Comparison of ENCODE assay signal across 17 cellular contexts in the genomic region with DNA sequence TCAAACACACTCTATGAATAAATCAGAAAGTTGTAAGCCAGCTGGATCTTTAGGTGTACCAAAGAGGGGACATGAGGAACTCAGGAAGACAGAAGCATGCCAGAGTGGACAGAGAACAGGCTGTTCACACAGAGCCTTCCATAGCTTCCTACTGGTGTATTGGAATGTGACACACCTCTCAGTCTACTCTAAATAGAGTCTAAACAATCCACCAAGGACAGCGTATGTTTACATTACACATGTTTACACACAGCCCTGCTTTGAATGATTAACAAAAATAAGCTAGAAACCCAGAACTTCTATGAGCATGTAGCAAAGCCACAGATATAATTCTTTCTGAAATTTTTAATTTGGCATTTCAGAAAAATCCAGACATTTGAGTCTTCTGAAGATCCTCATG.
"Had no signal": no experiment of that assay in that cellular context is flagged by ENCODE, and none has a peak within 500 bp of the region (broad histone marks: within the 10 kb centered on the region; RNA-seq: fewer than 3 reads in every experiment).

No MANE protein-coding gene starts in this region.

- H3K9me3 ChIP-seq: adrenal gland, breast epithelium, testis had no signal

- DNase-seq: activated CD4-positive, CD25-positive, alpha-beta regulatory T cell treated with anti-CD3 and anti-CD28 coated beads, Interleukin-2, amount 50 U/mL, for 72 hours; activated gamma-delta T cell treated with Interleukin-2 at 50 U/mL for 16 hours; activated T-cell treated with anti-CD3 and anti-CD28 coated beads, Interleukin-2, amount 50 U/mL, for 72 hours; adrenal gland; kidney; stimulated activated CD4-positive, alpha-beta T cell treated with anti-CD3 and anti-CD28 coated beads, Interleukin-4, amount 100 ng/mL, for 4 hours; T-helper 17 cell; testis had no signal

- H3K4me2 ChIP-seq: smooth muscle cell had no signal

- ATAC-seq: activated naive CD4-positive, alpha-beta T cell treated with anti-CD3 and anti-CD28 coated beads, Interleukin-2, amount 50 U/mL, for 72 hours; activated T-cell treated with anti-CD3 and anti-CD28 coated beads, Interleukin-2, amount 50 U/mL, for 72 hours; sciatic nerve; stimulated activated memory B cell treated with anti-CD40 and anti-IgM and Interleukin-4, amounts not matched to agents 10 μg/mL and 1 μg/mL and 100 μg/mL, for 72 hours; T-helper 17 cell had no signal

- H3K4me3 ChIP-seq: adrenal gland, breast epithelium, coronary artery, smooth muscle cell, testis had no signal

- FAIRE-seq: astrocyte, frontal cortex, kidney had no signal

- H3K4me1 ChIP-seq: adrenal gland, breast epithelium, testis had no signal

- H3K36me3 ChIP-seq: adrenal gland, breast epithelium had no signal

- H3K27me3 ChIP-seq: adrenal gland, breast epithelium, testis had no signal

- H3K27ac ChIP-seq: adrenal gland, breast epithelium, coronary artery, testis, VCaP had no signal
